Comparison of ENCODE assay signal across 23 cellular contexts in the genomic region with DNA sequence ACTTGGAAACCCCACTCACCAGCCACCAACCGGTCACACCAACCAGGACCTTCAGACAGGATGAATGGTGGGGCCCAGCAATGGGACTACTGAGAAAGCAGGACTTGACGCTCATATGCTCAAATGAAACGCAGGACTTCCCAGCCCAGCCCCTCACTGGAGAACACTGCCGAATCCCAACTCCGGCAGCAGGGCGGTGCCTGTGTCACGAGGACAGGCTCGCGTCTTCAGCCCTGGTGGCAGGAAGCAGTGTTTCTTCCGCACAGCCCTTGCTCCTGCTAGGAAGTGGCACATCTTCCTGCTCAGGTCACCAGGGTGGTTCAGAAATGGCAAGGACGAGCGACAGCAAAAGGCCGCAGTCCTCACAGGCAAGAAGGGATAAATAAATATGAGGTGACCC.
"Had no signal": no experiment of that assay in that cellular context is flagged by ENCODE, and none has a peak within 500 bp of the region (broad histone marks: within the 10 kb centered on the region; RNA-seq: fewer than 3 reads in every experiment).

No MANE protein-coding gene starts in this region.

- FAIRE-seq: bronchial epithelial cell, urothelium cell line had no signal

- H3K27ac ChIP-seq: coronary artery, esophagus squamous epithelium, gastrocnemius medialis, neural progenitor cell, psoas muscle, right atrium auricular region, tibial artery had no signal

- H3K9ac ChIP-seq: neural progenitor cell had no signal

- DNase-seq: activated CD4-positive, alpha-beta T cell treated with anti-CD3 and anti-CD28 coated beads for 4 hours; activated CD4-positive, alpha-beta T cell treated with anti-CD3 and anti-CD28 coated beads, Interleukin-2, amount 50 U/mL, for 48 hours; activated CD4-positive, CD25-positive, alpha-beta regulatory T cell; activated effector memory CD4-positive, alpha-beta T cell treated with Interleukin-2 at 50 U/mL for 16 hours; activated naive CD4-positive, alpha-beta T cell treated with anti-CD3 and anti-CD28 coated beads, Interleukin-2, amount 10 ng/mL, durations not matched to agents 7 days and 5 days; activated T-cell treated with anti-CD3 and anti-CD28 coated beads, Interleukin-2, amount 50 U/mL, for 72 hours; amygdala; cerebellar nuclear complex; esophagus squamous epithelium; gastrocnemius medialis; heart left ventricle; lower lobe of right lung; naive thymus-derived CD4-positive, alpha-beta T cell; psoas muscle; stimulated activated CD4-positive, alpha-beta T cell treated with anti-CD3 and anti-CD28 coated beads, Interleukin-12 subunit alpha, Interleukin-12 subunit beta, amount 100 ng/mL, for 4 hours; stimulated activated naive CD8-positive, alpha-beta T cell treated with anti-CD3 and anti-CD28 coated beads, Interleukin-15, amount 100 ng/mL, for 72 hours; tibial artery had no signal

- H3K27me3 ChIP-seq: esophagus squamous epithelium, gastrocnemius medialis, heart left ventricle, neural progenitor cell, right atrium auricular region, tibial artery had no signal

- H3K9me3 ChIP-seq: esophagus squamous epithelium, gastrocnemius medialis, lower lobe of right lung, psoas muscle, right atrium auricular region, tibial artery had no signal

- H3K4me1 ChIP-seq: gastrocnemius medialis, lower lobe of right lung, neural progenitor cell, psoas muscle, right atrium auricular region, tibial artery had no signal

- H3K36me3 ChIP-seq: neural progenitor cell had no signal

- H3K4me3 ChIP-seq: coronary artery, esophagus squamous epithelium, gastrocnemius medialis, lower lobe of right lung, neural progenitor cell, psoas muscle, right atrium auricular region, tibial artery had no signal

- H3K4me2 ChIP-seq: neural progenitor cell had no signal

- ATAC-seq: activated T-cell treated with anti-CD3 and anti-CD28 coated beads, Interleukin-2, amount 50 U/mL, for 72 hours; gastrocnemius medialis; heart left ventricle; left lobe of liver; naive thymus-derived CD4-positive, alpha-beta T cell; psoas muscle; stimulated activated naive CD8-positive, alpha-beta T cell treated with anti-CD3 and anti-CD28 coated beads, Interleukin-15, amount 100 ng/mL, for 72 hours had no signal

- H2AFZ ChIP-seq: neural progenitor cell had no signal
